In genomic region chr3:101677436-101678286, GRCh38 we compare ENCODE assay signal across 8 cellular contexts. TPM values are rescaled to one million over a fixed set of nuclear protein-coding genes. Genes with fewer than 3 reads are reported as not detected.
DNase-seq lines count a peak whose midpoint lies in the region; ATAC-seq, FAIRE-seq and TF ChIP-seq lines count a peak whose summit lies in the region.

No MANE protein-coding gene starts in this region.

- intact Hi-C loops in CD4-positive, alpha-beta memory T cell (cut with micrococcal nuclease), result loop anchor here (1.0 to 2.0 kb wide), 5 partner anchors 9 to 1277 kb away; partner anchors contain the start of genes LNP1, NXPE3, RPL24 and TFG
- intact Hi-C loops in PC-9 (cut with micrococcal nuclease; ENCODE audit: unreplicated experiment), result loop anchor here (1.0 to 5.0 kb wide), 4 partner anchors 9 to 170 kb away; partner anchors contain the start of genes CEP97, NFKBIZ, RPL24 and SENP7
- intact Hi-C loops in sciatic nerve (cut with DNase I), result no loop called here

- no peak for DNase-seq in CD4-positive, alpha-beta memory T cell
- DNase-seq in PC-9 (no peak), H1 (ENCODE audit: low read depth in 1 of 2, low spot score in 2 of 2) (peak in 1 of 2 experiments; percentile 61), HK-2 (ENCODE audit: unreplicated experiment) (no peak), sciatic nerve (ENCODE audit: low spot score) (no peak), iPS-NIHi7 (ENCODE audit: extremely low spot score) (no peak)

- H3F3A ChIP-seq in PC-9 (ENCODE audit: insufficient read depth, low read depth), result peaks cover 66% of the 10 kb centered on the region

- peaks cover 2% of the 10 kb centered on the region; the same call in 1 of the 2 replicates for H3K23me2 ChIP-seq in H1 (ENCODE audit: low read depth, low read length)

- H3K79me2 ChIP-seq in PC-9 (ENCODE audit: low read depth) (peaks cover 56% of the 10 kb centered on the region), H1 (ENCODE audit: control insufficient read depth in 1 of 2, insufficient read depth in 2 of 2, low read length in 2 of 2) (peaks cover 0 to 31% of the 10 kb centered on the region in 2 experiments; a peak in 3 of 4 replicates)

- H3K4me1 ChIP-seq in CD4-positive, alpha-beta memory T cell (ENCODE audit: insufficient read depth, low read length), result peaks cover 45% of the 10 kb centered on the region
- peaks cover 26% of the 10 kb centered on the region for H3K4me1 ChIP-seq in PC-9 (replicated peaks; ENCODE audit: insufficient read depth)
- H3K4me1 ChIP-seq in H1 (replicated peaks in 1 of 4; ENCODE audit: control insufficient read depth in 3 of 4, insufficient read depth in 4 of 4, low read length in 3 of 4), result no peaks in the 10 kb centered on the region; a peak in 2 of 7 replicates
- peaks cover 4% of the 10 kb centered on the region for H3K4me1 ChIP-seq in neuron (ENCODE audit: insufficient read depth, low read length)

- no peak overlapping the region for H4K91ac ChIP-seq in H1 (replicated peaks; ENCODE audit: insufficient read length, low read length)

- no peak for TF ChIP-seq RAD21 in H1 (IDR thresholded peaks at IDR 0.05 in 1 of 2, conservative IDR thresholded peaks at IDR 0.05 in 1 of 2; ENCODE audit: low read depth in 2 of 2, low read length in 2 of 2)

- no peaks in the 10 kb centered on the region for H3K9me3 ChIP-seq in CD4-positive, alpha-beta memory T cell (ENCODE audit: control insufficient read depth in 1 of 2, low read length in 2 of 2)
- no peaks in the 10 kb centered on the region for H3K9me3 ChIP-seq in PC-9 (ENCODE audit: insufficient read depth, low read depth)
- no peaks in the 10 kb centered on the region for H3K9me3 ChIP-seq in H1 (ENCODE audit: insufficient read depth in 2 of 2, low read depth in 1 of 2, low read length in 1 of 2)
- no peaks in the 10 kb centered on the region for H3K9me3 ChIP-seq in neuron (ENCODE audit: low read length)

- no peaks in the 10 kb centered on the region for H3K27me3 ChIP-seq in CD4-positive, alpha-beta memory T cell (ENCODE audit: insufficient read depth, low read length)
- H3K27me3 ChIP-seq in PC-9 (ENCODE audit: insufficient read depth, low read depth), result no peaks in the 10 kb centered on the region
- no peaks in the 10 kb centered on the region for H3K27me3 ChIP-seq in H1 (replicated peaks in 1 of 4; ENCODE audit: control insufficient read depth in 3 of 4, extremely low read depth in 1 of 4, insufficient read depth in 3 of 4, low read length in 3 of 4)
- no peaks in the 10 kb centered on the region for H3K27me3 ChIP-seq in neuron (ENCODE audit: insufficient read depth, low read length)

- CTCF ChIA-PET in CD4-positive, alpha-beta memory T cell (lab: Charles Lee; ENCODE audit: partially characterized antibody), result interaction anchor here (0.9 to 3.9 kb wide), 3 partner anchors 9 to 104 kb away, joined by 3 to 21 read pairs (median 10); partner anchors contain the start of genes PCNP and RPL24
- CTCF ChIA-PET in PC-9 (lab: Charles Lee) (interaction anchor here (1.0 to 1.4 kb wide), 2 partner anchors 30 to 47 kb away, joined by 3 to 6 read pairs; partner anchors contain the start of gene CEP97), H1 (lab: Charles Lee; ENCODE audit: partially characterized antibody) (interaction anchor here (0.6 to 4.6 kb wide), 14 partner anchors 8 to 165 kb away, joined by 3 to 29 read pairs (median 6); partner anchors contain the start of genes CEP97, PCNP, RPL24 and TRMT10C)

- H3K9me2 ChIP-seq in PC-9 (ENCODE audit: insufficient read depth), result no peaks in the 10 kb centered on the region

- no peak overlapping the region for H2BK15ac ChIP-seq in H1 (ENCODE audit: low read length)

- H2AK5ac ChIP-seq in H1 (ENCODE audit: low read depth, low read length), result no peak overlapping the region

- peaks cover 0 to 2% of the 10 kb centered on the region in 2 donors for H3K27me3 Mint-ChIP-seq in CD4-positive, alpha-beta memory T cell

- POLR2A ChIA-PET in CD4-positive, alpha-beta memory T cell (lab: Charles Lee; ENCODE audit: partially characterized antibody), result interaction anchor here (0.8 to 4.7 kb wide), 20 partner anchors 9 to 1417 kb away, joined by 3 to 140 read pairs (median 5); partner anchors contain the start of genes CEP97, NFKBIZ, NXPE3 and PCNP
- POLR2A ChIA-PET in PC-9 (lab: Charles Lee; ENCODE audit: unreplicated experiment), result interaction anchor here (0.6 to 1.0 kb wide), 5 partner anchors 10 to 1075 kb away, joined by 3 to 7 read pairs (median 6); partner anchors contain the start of gene CEP97
- POLR2A ChIA-PET in H1 (lab: Charles Lee; ENCODE audit: partially characterized antibody), result interaction anchor here (0.7 to 18.4 kb wide), 23 partner anchors 8 to 639 kb away, joined by 3 to 308 read pairs (median 4); partner anchors contain the start of genes CEP97, NFKBIZ, PCNP and RPL24

- peak overlapping the region; percentile 96 to 99 (median 98) for H3K27ac Mint-ChIP-seq in CD4-positive, alpha-beta memory T cell

- no peak overlapping the region for H3K23ac ChIP-seq in H1 (ENCODE audit: insufficient read length)

- no peak overlapping the region for H3K18ac ChIP-seq in H1 (ENCODE audit: extremely low read depth, low read length)

- peak overlapping the region; percentile 98 for H3K27ac ChIP-seq in CD4-positive, alpha-beta memory T cell (ENCODE audit: low read depth, low read length)
- H3K27ac ChIP-seq in PC-9, result peak overlapping the region; percentile 40
- H3K27ac ChIP-seq in H1 (ENCODE audit: low read depth, low read length), result no peak overlapping the region

- H4K5ac ChIP-seq in H1 (ENCODE audit: insufficient read length, low read depth, low read length), result no peak overlapping the region

- peak overlapping the region; percentile 84 for H3K4me2 ChIP-seq in PC-9
- H3K4me2 ChIP-seq in H1 (ENCODE audit: insufficient read depth in 1 of 2, low read depth in 2 of 2, low read length in 2 of 2), result peak overlapping the region; percentile 67 to 76

- no peak overlapping the region for H4K8ac ChIP-seq in H1 (ENCODE audit: extremely low read depth, insufficient read depth, low read length)

- no peak overlapping the region for H2BK120ac ChIP-seq in H1 (replicated peaks; ENCODE audit: low read depth, low read length)

- H3K9ac ChIP-seq in H1 (replicated peaks in 1 of 4; ENCODE audit: extremely low read depth in 1 of 4, low read depth in 3 of 4, low read length in 3 of 4), result peak overlapping the region in 1 of 4 experiments; percentile 11; a peak in 3 of 7 replicates

- H3K9me3 Mint-ChIP-seq in CD4-positive, alpha-beta memory T cell, result peaks cover 0 to 6% (median 0%) of the 10 kb centered on the region in 8 donors

- H4K20me1 ChIP-seq in PC-9 (ENCODE audit: insufficient read depth) (peaks cover 39% of the 10 kb centered on the region), H1 (replicated peaks in 1 of 2; ENCODE audit: control insufficient read depth in 1 of 2, insufficient read depth in 2 of 2, low read length in 2 of 2) (peaks cover 5 to 17% of the 10 kb centered on the region in 2 experiments)

- peaks cover 24 to 63% of the 10 kb centered on the region in 2 donors for H3K36me3 Mint-ChIP-seq in CD4-positive, alpha-beta memory T cell

- no peak overlapping the region for H3K14ac ChIP-seq in H1 (ENCODE audit: insufficient read length)

- peaks cover 3% of the 10 kb centered on the region for H3K79me1 ChIP-seq in H1 (ENCODE audit: low read depth, low read length)

- peak overlapping the region; percentile 87 to 98 (median 94) for H3K4me3 Mint-ChIP-seq in CD4-positive, alpha-beta memory T cell

- H3K36me3 ChIP-seq in CD4-positive, alpha-beta memory T cell (ENCODE audit: insufficient read depth, low read length), result peaks cover 26% of the 10 kb centered on the region
- peaks cover 28% of the 10 kb centered on the region for H3K36me3 ChIP-seq in PC-9 (ENCODE audit: low read depth)
- H3K36me3 ChIP-seq in H1 (ENCODE audit: control insufficient read depth in 2 of 4, insufficient read depth in 4 of 4, low read length in 3 of 4), result peaks cover 18 to 32% (median 27%) of the 10 kb centered on the region in 4 experiments
- peaks cover 28% of the 10 kb centered on the region for H3K36me3 ChIP-seq in neuron (ENCODE audit: insufficient read depth, low read length)

- 60% methylated on average over 28 of the region's 29 CpGs; no CpG with 5 or more reads in 1 of the 2 experiments for WGBS in H1 (ENCODE audit: extremely low coverage in 1 of 2, insufficient coverage in 1 of 2, insufficient read length in 1 of 2, insufficient replicate concordance in 2 of 2, low coverage in 1 of 2, low lambda C conversion rate in 2 of 2, missing lambda C conversion rate in 1 of 2), 2 experiments

- TF ChIP-seq CTCF in PC-9 (conservative IDR thresholded peaks at IDR 0.05) (peak; percentile 30; the same call in 1 of the 2 replicates), H1 (IDR thresholded peaks at IDR 0.05; ENCODE audit: control extremely low read depth in 1 of 3, insufficient read depth in 1 of 3, low read depth in 1 of 3, low read length in 3 of 3) (no peak)

- ATAC-seq in GM19463 (IDR thresholded peaks at IDR 0.05; ENCODE audit: unreplicated experiment) (no peak), sciatic nerve (no peak)

- peak overlapping the region; percentile 77 to 94 for H3K4me3 ChIP-seq in CD4-positive, alpha-beta memory T cell (ENCODE audit: low read length in 2 of 2)
- peak overlapping the region; percentile 54 for H3K4me3 ChIP-seq in PC-9
- H3K4me3 ChIP-seq in H1 (ENCODE audit: extremely low read depth in 1 of 4, insufficient read depth in 2 of 4, low read depth in 3 of 4, low read length in 4 of 4), result peak overlapping the region; percentile 20 to 91 (median 52); a peak in 6 of 8 replicates
- peak overlapping the region; percentile 82 for H3K4me3 ChIP-seq in neuron (ENCODE audit: low read length)

- H2BK20ac ChIP-seq in H1 (ENCODE audit: low read length), result no peak overlapping the region

- H2BK5ac ChIP-seq in H1 (ENCODE audit: low read depth, low read length), result no peak overlapping the region

- peak overlapping the region; percentile 48 for H2AFZ ChIP-seq in PC-9
- H2AFZ ChIP-seq in H1 (ENCODE audit: low read length), result no peak overlapping the region
- H2AFZ ChIP-seq in neuron (ENCODE audit: low read depth, low read length), result peak overlapping the region; percentile 13

- BruUV-seq in PC-9 (replicated peaks; lab: Mats Ljungman, UMichigan), result no TSS peak

- no peak overlapping the region for H3K56ac ChIP-seq in H1 (replicated peaks; ENCODE audit: insufficient read length, low read depth, low read length)

- H2BK12ac ChIP-seq in H1 (ENCODE audit: low read depth, low read length), result no peak overlapping the region

- FAIRE-seq in H1 (lab: Jason Lieb, UNC), result no peak

- no peak for TF ChIP-seq EP300 in H1 (IDR thresholded peaks at IDR 0.05; ENCODE audit: borderline replicate concordance in 1 of 2, low read depth in 2 of 2, low read length in 2 of 2)

- H3K4ac ChIP-seq in H1 (replicated peaks; ENCODE audit: insufficient read length, low read depth, low read length), result no peak overlapping the region

- TF ChIP-seq POLR2A in H1 (IDR thresholded peaks at IDR 0.05; ENCODE audit: control extremely low read depth in 1 of 2, low read depth in 2 of 2, low read length in 2 of 2), result 0 out of 3 replicates have a peak, but pooled peaks of 1 of the 2 experiments have one; percentile 1

- peaks cover 19 to 68% (median 38%) of the 10 kb centered on the region in 4 donors for H3K4me1 Mint-ChIP-seq in CD4-positive, alpha-beta memory T cell

RNA-seq across cellular contexts. Expression of gene ZBTB11, which starts 0.7 kb away (rescaled TPM):
- 10 to 100 TPM; 48.9 to 50.8 TPM for total RNA-seq in CD4-positive, alpha-beta memory T cell
- polyA plus RNA-seq in CD4-positive, alpha-beta memory T cell, result 10 to 100 TPM in 1 of 2 donors, 1 to 10 TPM in 1; 8.9 to 13.8 TPM
- 18.0 and 22.1 TPM in 2 replicates for total RNA-seq in PC-9 (2021)
- 14.0 and 14.3 TPM in 2 replicates for total RNA-seq in H1 (2021; fragmentation: NEBNext Ultra II Directional; extraction: Animal tissue kit (Norgen Biotek cat#: 25700))
- polyA plus RNA-seq in H1 (2011; rRNA removed), result 2.7 and 3.0 TPM in 2 replicates
- 4.9 TPM for polyA plus RNA-seq in H1 (2011; cell fraction: cytosol; rRNA removed)
- polyA plus RNA-seq in H1 (2011; cell fraction: nucleus; rRNA removed), result 4.0 TPM
- 4.6 to 10.1 TPM (median 5.8 TPM) in 4 replicates for polyA plus RNA-seq in H1 (2012, experiment 1 of 2)
- 0.52 TPM for polyA plus RNA-seq in H1 (2012, experiment 2 of 2)
- polyA plus RNA-seq in H1 (2013, experiment 1 of 2), result 7.0 TPM
- polyA plus RNA-seq in H1 (2013, experiment 2 of 2), result 6.1 TPM
- 9.8 and 15.0 TPM in 2 replicates for polyA minus RNA-seq in H1 (2011; rRNA and poly(A)+ RNA removed)
- 15.0 TPM for polyA minus RNA-seq in H1 (2011; cell fraction: cytosol; rRNA and poly(A)+ RNA removed)
- 20.7 TPM for polyA minus RNA-seq in H1 (2011; cell fraction: nucleus; rRNA and poly(A)+ RNA removed)
- 23.2 TPM for total RNA-seq in sciatic nerve

RNA-seq across cellular contexts. Expression of gene RPL24, which starts 8.9 kb away (rescaled TPM):
- 1,000 to 10,000 TPM; 1,310 to 1,368 TPM for total RNA-seq in CD4-positive, alpha-beta memory T cell
- 1,000 to 10,000 TPM in 1 of 2 donors, 100 to 1,000 TPM in 1; 834 to 1,038 TPM for polyA plus RNA-seq in CD4-positive, alpha-beta memory T cell
- total RNA-seq in PC-9 (2021) (1,834 and 1,944 TPM in 2 replicates), sciatic nerve (778 TPM)
- 1,933 and 1,965 TPM in 2 replicates for total RNA-seq in H1 (2021; fragmentation: NEBNext Ultra II Directional; extraction: Animal tissue kit (Norgen Biotek cat#: 25700))
- polyA plus RNA-seq in H1 (2011; rRNA removed), result 569 and 939 TPM in 2 replicates
- polyA plus RNA-seq in H1 (2011; cell fraction: cytosol; rRNA removed), result 1,939 TPM
- 877 TPM for polyA plus RNA-seq in H1 (2011; cell fraction: nucleus; rRNA removed)
- polyA plus RNA-seq in H1 (2012, experiment 1 of 2), result 1,760 to 2,308 TPM (median 2,004 TPM) in 4 replicates
- polyA plus RNA-seq in H1 (2012, experiment 2 of 2), result 2,317 TPM
- 3,499 TPM for polyA plus RNA-seq in H1 (2013, experiment 1 of 2)
- polyA plus RNA-seq in H1 (2013, experiment 2 of 2), result 3,466 TPM
- 323 and 330 TPM in 2 replicates for polyA minus RNA-seq in H1 (2011; rRNA and poly(A)+ RNA removed)
- 341 TPM for polyA minus RNA-seq in H1 (2011; cell fraction: cytosol; rRNA and poly(A)+ RNA removed)
- 693 TPM for polyA minus RNA-seq in H1 (2011; cell fraction: nucleus; rRNA and poly(A)+ RNA removed)

RNA-seq across cellular contexts. Expression of gene CEP97, which starts 46.8 kb away (rescaled TPM):
- 10 to 100 TPM; 14.8 to 16.8 TPM for total RNA-seq in CD4-positive, alpha-beta memory T cell
- 1 to 10 TPM; 3.7 to 5.1 TPM for polyA plus RNA-seq in CD4-positive, alpha-beta memory T cell
- total RNA-seq in PC-9 (2021) (13.4 and 20.6 TPM in 2 replicates), sciatic nerve (19.2 TPM)
- 13.2 and 15.1 TPM in 2 replicates for total RNA-seq in H1 (2021; fragmentation: NEBNext Ultra II Directional; extraction: Animal tissue kit (Norgen Biotek cat#: 25700))
- polyA plus RNA-seq in H1 (2011; rRNA removed), result 1.6 and 1.9 TPM in 2 replicates
- 1.6 TPM for polyA plus RNA-seq in H1 (2011; cell fraction: cytosol; rRNA removed)
- 1.4 TPM for polyA plus RNA-seq in H1 (2011; cell fraction: nucleus; rRNA removed)
- 3.2 to 6.4 TPM (median 4.5 TPM) in 4 replicates for polyA plus RNA-seq in H1 (2012, experiment 1 of 2)
- polyA plus RNA-seq in H1 (2012, experiment 2 of 2), result 0.25 TPM
- 3.8 TPM for polyA plus RNA-seq in H1 (2013, experiment 1 of 2)
- 3.9 TPM for polyA plus RNA-seq in H1 (2013, experiment 2 of 2)
- polyA minus RNA-seq in H1 (2011; rRNA and poly(A)+ RNA removed), result 9.1 and 12.2 TPM in 2 replicates
- 4.3 TPM for polyA minus RNA-seq in H1 (2011; cell fraction: cytosol; rRNA and poly(A)+ RNA removed)
- polyA minus RNA-seq in H1 (2011; cell fraction: nucleus; rRNA and poly(A)+ RNA removed), result 8.8 TPM
